In the genomic region with DNA sequence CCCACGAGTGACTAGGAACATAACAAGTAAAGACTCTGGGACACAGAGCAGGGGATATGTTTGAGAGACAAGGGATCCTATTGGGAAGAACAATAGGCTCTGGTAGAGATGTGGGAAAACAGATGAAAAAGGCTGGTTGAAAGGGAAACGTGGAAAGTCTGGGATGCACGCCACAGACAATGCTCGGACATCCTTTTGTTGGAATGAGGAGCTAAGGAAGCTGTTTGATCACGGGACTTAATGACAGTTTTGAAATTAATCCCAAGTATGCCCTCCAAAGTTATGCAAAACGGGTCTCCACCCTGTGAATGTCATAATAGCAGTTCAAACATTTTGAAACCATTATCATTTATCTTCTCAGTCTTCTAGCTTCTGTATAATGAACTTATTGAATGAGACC, we compare ENCODE assay signal across 31 cellular contexts. TPM values are rescaled to one million over a fixed set of nuclear protein-coding genes. Genes with fewer than 3 reads are reported as not detected.
"Had no signal": no experiment of that assay in that cellular context is flagged by ENCODE, and none has a peak within 500 bp of the region (broad histone marks: within the 10 kb centered on the region; RNA-seq: fewer than 3 reads in every experiment).

No MANE protein-coding gene starts in this region.

- H3K27me3 ChIP-seq: ascending aorta, cardiac muscle cell had no signal

- H3K4me3 ChIP-seq: ascending aorta, cardiac muscle cell had no signal

- DNase-seq: activated B cell treated with CpG ODN at 0.5 μM for 24 hours; activated CD4-positive, alpha-beta memory T cell treated with anti-CD3 and anti-CD28 coated beads, Interleukin-2, amount 10 ng/mL, durations not matched to agents 7 days and 5 days; activated CD4-positive, alpha-beta T cell treated with anti-CD3 and anti-CD28 coated beads for 4 hours; activated CD4-positive, alpha-beta T cell treated with anti-CD3 and anti-CD28 coated beads, Interleukin-2, amount 50 U/mL, for 1 hour; activated CD4-positive, alpha-beta T cell treated with anti-CD3 and anti-CD28 coated beads, Interleukin-2, amount 50 U/mL, for 48 hours; activated CD4-positive, CD25-positive, alpha-beta regulatory T cell treated with anti-CD3 and anti-CD28 coated beads, Interleukin-2, amount 50 U/mL, for 72 hours; activated CD8-positive, alpha-beta memory T cell treated with anti-CD3 and anti-CD28 coated beads for 24 hours; activated CD8-positive, alpha-beta memory T cell treated with anti-CD3 and anti-CD28 coated beads, Interleukin-2, amount 10 ng/mL, durations not matched to agents 7 days and 5 days; activated CD8-positive, alpha-beta memory T cell treated with anti-CD3 and anti-CD28 coated beads, Interleukin-2, amount 50 U/mL, for 48 hours; activated effector memory CD4-positive, alpha-beta T cell treated with Interleukin-2 at 50 U/mL for 16 hours; activated gamma-delta T cell; activated naive CD4-positive, alpha-beta T cell treated with anti-CD3 and anti-CD28 coated beads, Interleukin-2, amount 10 ng/mL, durations not matched to agents 7 days and 5 days; activated naive CD4-positive, alpha-beta T cell treated with Interleukin-2 at 50 U/mL for 16 hours; activated naive CD8-positive, alpha-beta T cell treated with anti-CD3 and anti-CD28 coated beads, Interleukin-2, amount 10 ng/mL, durations not matched to agents 7 days and 5 days; activated naive CD8-positive, alpha-beta T cell treated with anti-CD3 and anti-CD28 coated beads, Interleukin-2, amount 50 U/mL, for 24 hours; activated T-cell treated with anti-CD3 and anti-CD28 coated beads, Interleukin-2, amount 50 U/mL, for 24 hours; activated T-cell treated with anti-CD3 and anti-CD28 coated beads, Interleukin-2, amount 50 U/mL, for 48 hours; amygdala; anterior cingulate cortex; caudate nucleus; cerebellar nuclear complex; T-helper 1 cell; T-helper 2 cell; T-helper 9 cell had no signal

- H3K9me3 ChIP-seq: ascending aorta had no signal

- H3K4me1 ChIP-seq: ascending aorta had no signal

- H3K36me3 ChIP-seq: ascending aorta, cardiac muscle cell had no signal

- ATAC-seq: activated CD8-positive, alpha-beta memory T cell treated with anti-CD3 and anti-CD28 coated beads, Interleukin-2, amount 10 ng/mL, durations not matched to agents 7 days and 5 days; activated CD8-positive, alpha-beta T cell treated with anti-CD3 and anti-CD28 coated beads, Interleukin-2, amount 10 ng/mL, durations not matched to agents 7 days and 5 days; activated naive CD8-positive, alpha-beta T cell treated with anti-CD3 and anti-CD28 coated beads, Interleukin-2, amount 50 U/mL, for 24 hours had no signal

- H3K27ac ChIP-seq: ascending aorta, cardiac muscle cell, VCaP had no signal

RNA-seq across cellular contexts. Expression of gene ANO2, which starts 31.7 kb away (rescaled TPM):
- total RNA-seq: activated B cell treated with CpG ODN at 0.5 μM for 24 hours; activated CD4-positive, alpha-beta memory T cell treated with anti-CD3 and anti-CD28 coated beads, Interleukin-2, amount 10 ng/mL, durations not matched to agents 7 days and 5 days; activated CD4-positive, alpha-beta T cell treated with anti-CD3 and anti-CD28 coated beads, Interleukin-2, amount 10 ng/mL, durations not matched to agents 24 days and 14 days; activated CD8-positive, alpha-beta memory T cell treated with anti-CD3 and anti-CD28 coated beads, Interleukin-2, amount 10 ng/mL, durations not matched to agents 7 days and 5 days; activated CD8-positive, alpha-beta T cell treated with anti-CD3 and anti-CD28 coated beads, Interleukin-2, amount 10 ng/mL, durations not matched to agents 7 days and 5 days; activated naive CD8-positive, alpha-beta T cell treated with anti-CD3 and anti-CD28 coated beads, Interleukin-2, amount 10 ng/mL, durations not matched to agents 7 days and 5 days; activated T-helper 2 cell treated with anti-CD3 and anti-CD28 coated beads, Interferon-gamma antibody, Interleukin-2, Interleukin-4, amounts not matched to agents 10 μg/mL and 5 μg/mL and 100 μg/mL, durations not matched to agents 14 hours and 24 hours and 36 hours; bronchial epithelial cell had no signal
- polyA plus RNA-seq: cardiac muscle cell had no signal
